Comparison of ENCODE assay signal across 8 cellular contexts in genomic region chr12:2582631-2583616, GRCh38.
A peak's percentile ranks its signal among the peaks of the same experiment; 100 is the strongest.
DNase-seq lines count a peak whose midpoint lies in the region; TF ChIP-seq lines count a peak whose summit lies in the region.

No MANE protein-coding gene starts in this region.

- H3K4me3 ChIP-seq in epithelial cell of esophagus (ENCODE audit: low read length) (no peak overlapping the region), stomach (peak overlapping the region; percentile 4 to 34 (median 13))

- WGBS in stomach, 5 donors: 12 to 35% (median 14%) methylated on average over 12 to 48 of the region's 48 CpGs

- no peaks in the 10 kb centered on the region for H3K9me3 ChIP-seq in stomach

- intact Hi-C loops in stomach (cut with DNase I; ENCODE audit: low total_unique reads): no loop called here

- TF ChIP-seq CTCF in epithelial cell of esophagus (IDR thresholded peaks at IDR 0.05; ENCODE audit: insufficient read depth, low read depth, low read length, missing control alignments): peak; percentile 25
- peak in 5 of 7 experiments; percentile 50 to 93 (median 89) for TF ChIP-seq CTCF in stomach (IDR thresholded peaks at IDR 0.05)

- peaks cover 16 to 29% (median 25%) of the 10 kb centered on the region in 4 donors for H3K4me1 ChIP-seq in stomach

- TF ChIP-seq POLR2A in stomach (IDR thresholded peaks at IDR 0.05): no peak

- peaks cover 0 to 23% (median 3%) of the 10 kb centered on the region in 4 donors for H3K36me3 ChIP-seq in stomach

- DNase-seq in activated gamma-delta T cell treated with Interleukin-2 at 50 U/mL for 16 hours: peak; percentile 30
- DNase-seq in activated gamma-delta T cell (lab: John Stamatoyannopoulos, UW): no peak
- DNase-seq in NCI-H2227 treated with DMSO at 0.1 percent for 48 hours (lab: John Stamatoyannopoulos, UW): peak; percentile 45
- DNase-seq in activated CD8-positive, alpha-beta memory T cell treated with anti-CD3 and anti-CD28 coated beads for 48 hours (ENCODE audit: low read depth in 2 of 3, low spot score in 2 of 3): peak; percentile 13 to 54 (median 48)
- DNase-seq in epithelial cell of esophagus (ENCODE audit: low read depth): peak; percentile 7
- peak; percentile 15 for DNase-seq in middle frontal gyrus (ENCODE audit: extremely low spot score, low spot score)
- DNase-seq in stomach: peak; percentile 75
- no peak for DNase-seq in NK-92 treated with Interleukin-12 subunit alpha and Interleukin-12 subunit beta, amount 100 ng/mL, for 24 hours (lab: John Stamatoyannopoulos, UW)

- peaks cover 0 to 22% (median 0%) of the 10 kb centered on the region in 3 donors for H3K27me3 ChIP-seq in stomach

- TF ChIP-seq EP300 in stomach (IDR thresholded peaks at IDR 0.05): no peak

- peak overlapping the region in 3 of 5 donors; percentile 2 to 54 (median 4) for H3K27ac ChIP-seq in stomach

Comparison
In these comparisons a context has a peak if more than half of its experiments do, and no peak if none do; other contexts are left out.
1. DNase-seq: peak in activated gamma-delta T cell treated with Interleukin-2 at 50 U/mL for 16 hours (single experiment), NCI-H2227 treated with DMSO at 0.1 percent for 48 hours (single experiment), activated CD8-positive, alpha-beta memory T cell treated with anti-CD3 and anti-CD28 coated beads for 48 hours (3 of 3), epithelial cell of esophagus (single experiment), middle frontal gyrus (single experiment) and stomach (single experiment); none in activated gamma-delta T cell (single experiment) and NK-92 treated with Interleukin-12 subunit alpha and Interleukin-12 subunit beta, amount 100 ng/mL, for 24 hours (single experiment).